14 cellular contexts compared by ENCODE assay signal in the genomic region with DNA sequence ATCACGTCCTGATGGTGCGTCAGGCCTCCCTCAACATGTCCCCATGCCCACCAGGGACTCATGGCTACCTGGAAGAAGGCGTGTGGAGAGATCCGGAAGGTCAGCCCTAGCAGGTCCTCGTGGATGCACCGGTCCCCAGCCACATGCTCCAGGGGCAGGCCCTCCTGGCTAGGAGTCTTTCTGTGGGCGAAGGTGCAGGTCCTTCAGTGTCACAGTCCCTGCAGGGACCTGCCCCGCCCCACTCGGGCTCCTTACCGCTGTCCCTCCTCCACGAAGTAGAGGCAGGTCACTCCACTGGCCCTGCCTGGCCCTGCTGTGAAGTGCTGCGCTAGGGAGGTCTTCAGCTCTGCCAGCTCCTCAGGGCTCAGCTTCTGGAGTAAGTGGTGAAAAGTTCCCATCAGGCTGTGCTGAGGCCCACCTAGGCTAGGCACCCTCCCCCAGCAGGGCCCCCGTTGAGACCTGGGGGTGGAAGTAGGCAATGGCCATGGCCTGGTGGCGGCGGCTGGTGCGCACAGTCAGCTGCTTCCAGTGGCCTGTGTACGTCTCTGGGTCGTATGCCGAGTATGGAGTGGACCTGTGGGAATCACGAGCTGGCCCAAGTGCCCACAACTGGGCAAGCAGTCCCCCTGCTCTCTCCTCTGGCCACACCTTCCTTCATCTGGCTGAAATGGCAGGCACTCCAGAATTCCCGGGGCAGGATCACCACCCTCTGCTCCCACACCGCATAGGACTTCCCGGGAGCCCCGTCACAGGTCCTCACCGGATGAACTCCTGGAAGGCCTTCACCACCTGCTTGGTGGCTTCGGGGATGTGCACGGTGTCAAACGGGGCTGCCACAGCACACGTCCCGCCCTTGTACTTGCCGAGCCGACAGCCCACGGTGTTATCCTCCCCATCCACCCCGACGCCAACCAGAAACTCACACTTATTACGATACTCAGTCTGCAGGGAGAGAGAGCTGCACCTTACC. TPM values are rescaled to one million over a fixed set of nuclear protein-coding genes. Genes with fewer than 3 reads are reported as not detected.
DNase-seq lines count a peak whose midpoint lies in the region; ATAC-seq and TF ChIP-seq lines count a peak whose summit lies in the region.
"Had no signal": no experiment of that assay in that cellular context is flagged by ENCODE, and none has a peak within 500 bp of the region (broad histone marks: within the 10 kb centered on the region; RNA-seq: fewer than 3 reads in every experiment).

No MANE protein-coding gene starts in this region.

- ATAC-seq in HG03442 (IDR thresholded peaks at IDR 0.05; ENCODE audit: unreplicated experiment) (no peak), GM19397 (IDR thresholded peaks at IDR 0.05; ENCODE audit: unreplicated experiment) (no peak), sciatic nerve (no peak)

- H3K79me2 ChIP-seq in MM.1S (ENCODE audit: low read length) (peaks cover 75% of the 10 kb centered on the region), osteoblast (ENCODE audit: insufficient read depth, low read length) (peaks cover 59% of the 10 kb centered on the region)

- H2AFZ ChIP-seq in MM.1S (ENCODE audit: low read length) (no peak overlapping the region), osteoblast (ENCODE audit: low read length) (no peak overlapping the region)

- H3K4me2 ChIP-seq in MM.1S (ENCODE audit: low read depth, low read length): peak overlapping the region; percentile 99
- no peak overlapping the region for H3K4me2 ChIP-seq in osteoblast (ENCODE audit: insufficient read depth, low read length)

- H3K4me3 ChIP-seq in MM.1S (ENCODE audit: low read length): no peak overlapping the region
- no peak overlapping the region for H3K4me3 ChIP-seq in osteoblast (ENCODE audit: insufficient read depth, low read length)
- H3K4me3 ChIP-seq: cardiac muscle cell, testis had no signal

- peak overlapping the region; percentile 95 for H3K4me3 Mint-ChIP-seq in Calu3 (ENCODE audit: low read depth, unreplicated experiment)
- peak overlapping the region; percentile 86 for H3K4me3 Mint-ChIP-seq in chondrocyte (ENCODE audit: unreplicated experiment)

- H3K4me1 Mint-ChIP-seq in Calu3 (ENCODE audit: low read depth, unreplicated experiment) (no peaks in the 10 kb centered on the region), chondrocyte (ENCODE audit: low read depth) (peaks cover 30% of the 10 kb centered on the region)

- no peaks in the 10 kb centered on the region for H3K9me3 ChIP-seq in MM.1S (replicated peaks; ENCODE audit: insufficient read depth, low read length)
- H3K9me3 ChIP-seq in osteoblast (ENCODE audit: low read depth, low read length): no peaks in the 10 kb centered on the region
- H3K9me3 ChIP-seq: esophagus squamous epithelium, testis had no signal

- peaks cover 16% of the 10 kb centered on the region for H3K4me1 ChIP-seq in MM.1S (ENCODE audit: low read length)
- peaks cover 20% of the 10 kb centered on the region for H3K4me1 ChIP-seq in osteoblast (ENCODE audit: insufficient read depth, low read length)

- H3F3A ChIP-seq in MM.1S (ENCODE audit: insufficient read depth, low read length): peaks cover 18% of the 10 kb centered on the region

- H3K27me3 ChIP-seq in MM.1S (replicated peaks; ENCODE audit: insufficient read depth, low read length): no peaks in the 10 kb centered on the region
- no peaks in the 10 kb centered on the region for H3K27me3 ChIP-seq in osteoblast (ENCODE audit: insufficient read depth, low read length)
- H3K27me3 ChIP-seq: cardiac muscle cell, esophagus squamous epithelium, testis had no signal

- TF ChIP-seq CTCF in Calu3 (IDR thresholded peaks at IDR 0.05; ENCODE audit: unreplicated experiment) (no peak), MM.1S (IDR thresholded peaks at IDR 0.05; ENCODE audit: low read length) (no peak), chondrocyte (IDR thresholded peaks at IDR 0.05) (no peak), osteoblast (IDR thresholded peaks at IDR 0.05; ENCODE audit: extremely low read depth, low read depth, low read length) (no peak)

- H3K9me3 Mint-ChIP-seq in Calu3 (ENCODE audit: low read depth, unreplicated experiment) (no peaks in the 10 kb centered on the region), chondrocyte (ENCODE audit: low read depth) (no peaks in the 10 kb centered on the region)

- CTCF ChIA-PET in Calu3 (lab: Charles Lee): no interaction called here

- H3K36me3 Mint-ChIP-seq in Calu3 (ENCODE audit: insufficient read depth, unreplicated experiment) (peaks cover 91% of the 10 kb centered on the region), chondrocyte (ENCODE audit: low read depth) (peaks cover 16% of the 10 kb centered on the region)

- H3K27ac ChIP-seq in MM.1S (ENCODE audit: low read length): no peak overlapping the region
- no peak overlapping the region for H3K27ac ChIP-seq in osteoblast (ENCODE audit: low read depth, low read length)
- H3K27ac ChIP-seq: testis had no signal

- H3K27me3 Mint-ChIP-seq in Calu3 (ENCODE audit: unreplicated experiment) (no peaks in the 10 kb centered on the region), chondrocyte (ENCODE audit: low read depth) (no peaks in the 10 kb centered on the region)

- H3K36me3 ChIP-seq in MM.1S (replicated peaks; ENCODE audit: insufficient read depth, low read length) (peaks cover 5% of the 10 kb centered on the region), osteoblast (ENCODE audit: insufficient read depth, low read length) (peaks cover 55% of the 10 kb centered on the region)

- H3K27ac Mint-ChIP-seq in Calu3 (ENCODE audit: unreplicated experiment) (peak overlapping the region; percentile 67), chondrocyte (ENCODE audit: unreplicated experiment) (peak overlapping the region; percentile 80)

- no TSS peak for BruUV-seq in Calu3 (replicated peaks; lab: Mats Ljungman, UMichigan)

- intact Hi-C loops in Calu3 (cut with micrococcal nuclease; ENCODE audit: unreplicated experiment): no loop called here
- intact Hi-C loops in sciatic nerve (cut with DNase I): no loop called here

- H3K9me2 ChIP-seq in MM.1S (replicated peaks; ENCODE audit: insufficient read depth, low read length): no peaks in the 10 kb centered on the region

- DNase-seq in Calu3 (no peak), MM.1S (no peak), chondrocyte (ENCODE audit: low spot score) (peak; percentile 88), osteoblast (ENCODE audit: insufficient read length, low spot score, missing footprints) (peak; percentile 82), sciatic nerve (ENCODE audit: low spot score) (no peak)
- DNase-seq: EL; esophagus squamous epithelium; NCI-H510A treated with DMSO at 0.1 percent for 48 hours; nucleus accumbens; stimulated activated CD4-positive, alpha-beta T cell treated with anti-CD3 and anti-CD28 coated beads, Interleukin-2, amount 100 ng/mL, for 48 hours; testis had no signal

- H4K20me1 ChIP-seq in MM.1S (ENCODE audit: insufficient read depth, low read length) (0 out of 2 replicates have a peak, but pooled peaks cover under 1% of the 10 kb centered on the region), osteoblast (ENCODE audit: insufficient read depth, low read length) (peaks cover 8% of the 10 kb centered on the region)

- no peak overlapping the region for H3K9ac ChIP-seq in MM.1S (ENCODE audit: low read length)

RNA-seq across cellular contexts. Expression of gene RANBP1, which starts 1.1 kb away (rescaled TPM):
- total RNA-seq in Calu3 (2022) (205 and 208 TPM in 2 replicates), chondrocyte (79.5 to 122 TPM (median 82.1 TPM) in 3 replicates), osteoblast (78.4 and 85.8 TPM in 2 replicates), sciatic nerve (58.8 TPM)

RNA-seq across cellular contexts. Expression of gene TRMT2A, which starts 2.2 kb away (rescaled TPM):
- total RNA-seq in Calu3 (2022) (63.0 and 71.9 TPM in 2 replicates), chondrocyte (45.8 to 66.1 TPM (median 49.3 TPM) in 3 replicates), osteoblast (35.9 and 43.8 TPM in 2 replicates), sciatic nerve (46.8 TPM)

RNA-seq across cellular contexts. Expression of gene ZDHHC8, which starts 16.8 kb away (rescaled TPM):
- total RNA-seq in Calu3 (2022): 78.4 and 87.2 TPM in 2 replicates
- 94.2 to 100 TPM (median 95.2 TPM) in 3 replicates for total RNA-seq in chondrocyte
- total RNA-seq in osteoblast: 9.8 and 11.8 TPM in 2 replicates
- 143 TPM for total RNA-seq in sciatic nerve

RNA-seq across cellular contexts. Expression of gene DGCR8, which starts 34.8 kb away (rescaled TPM):
- total RNA-seq in Calu3 (2022) (53.1 and 54.7 TPM in 2 replicates), chondrocyte (30.2 to 38.1 TPM (median 32.5 TPM) in 3 replicates), osteoblast (25.9 and 44.2 TPM in 2 replicates), sciatic nerve (37.6 TPM)

RNA-seq across cellular contexts. Expression of gene CCDC188, which starts 36.1 kb away (rescaled TPM):
- total RNA-seq in Calu3 (2022) (not detected in 2 replicates), chondrocyte (0.36 to 5.4 TPM (median 5.3 TPM) in 3 replicates), osteoblast (0.36 and 0.59 TPM in 2 replicates), sciatic nerve (6.8 TPM)
- total RNA-seq: cardiac muscle cell had no signal

Comparison
In these comparisons a context has a peak if more than half of its experiments do, and no peak if none do; other contexts are left out.
1. DNase-seq: peak in chondrocyte (single experiment) and osteoblast (single experiment); none in Calu3 (single experiment), MM.1S (single experiment) and sciatic nerve (single experiment).